Comparison of ENCODE assay signal across 14 cellular contexts in genomic region chr16:3161235-3162018, GRCh38. TPM values are rescaled to one million over a fixed set of nuclear protein-coding genes. Genes with fewer than 3 reads are reported as not detected.
DNase-seq lines count a peak whose midpoint lies in the region; ATAC-seq and TF ChIP-seq lines count a peak whose summit lies in the region.
"Had no signal": no experiment of that assay in that cellular context is flagged by ENCODE, and none has a peak within 500 bp of the region (broad histone marks: within the 10 kb centered on the region; RNA-seq: fewer than 3 reads in every experiment).

No MANE protein-coding gene starts in this region.

- H3K27ac ChIP-seq in esophagus muscularis mucosa (replicated peaks in 1 of 4), result no peak overlapping the region

- no peak for TF ChIP-seq CTCF in brain (conservative IDR thresholded peaks at IDR 0.05)
- TF ChIP-seq CTCF in esophagus muscularis mucosa (IDR thresholded peaks at IDR 0.05), result no peak
- no peak for TF ChIP-seq CTCF in nephron progenitor cell (IDR thresholded peaks at IDR 0.05)

- no peak overlapping the region for H3K27ac Mint-ChIP-seq in stimulated activated naive CD8-positive, alpha-beta T cell treated with anti-CD3 and anti-CD28 coated beads, Interleukin-15, Interleukin-2, amounts not matched to agents 100 ng/mL and 50 ng/mL, for 24 hours
- H3K27ac Mint-ChIP-seq in brain (no peak overlapping the region), nephron progenitor cell (no peak overlapping the region)

- H3K4me1 ChIP-seq in esophagus muscularis mucosa, result peaks cover 23 to 43% (median 37%) of the 10 kb centered on the region in 4 donors

- ATAC-seq in stimulated activated naive CD8-positive, alpha-beta T cell treated with anti-CD3 and anti-CD28 coated beads, Interleukin-15, Interleukin-2, amounts not matched to agents 100 U/mL and 50 U/mL, for 24 hours, result no peak

- peaks cover 11% of the 10 kb centered on the region for H3K27me3 Mint-ChIP-seq in stimulated activated naive CD8-positive, alpha-beta T cell treated with anti-CD3 and anti-CD28 coated beads, Interleukin-15, Interleukin-2, amounts not matched to agents 100 ng/mL and 50 ng/mL, for 24 hours
- H3K27me3 Mint-ChIP-seq in brain, result peaks cover 79% of the 10 kb centered on the region
- peaks cover 42% of the 10 kb centered on the region for H3K27me3 Mint-ChIP-seq in nephron progenitor cell (ENCODE audit: low read depth, poor library complexity)
- H3K27me3 Mint-ChIP-seq: central memory CD8-positive, alpha-beta T cell had no signal

- peak overlapping the region; percentile 37 for H3K4me3 Mint-ChIP-seq in stimulated activated naive CD8-positive, alpha-beta T cell treated with anti-CD3 and anti-CD28 coated beads, Interleukin-15, Interleukin-2, amounts not matched to agents 100 ng/mL and 50 ng/mL, for 24 hours
- peak overlapping the region in 4 of 5 experiments; percentile 24 to 66 (median 50) for H3K4me3 Mint-ChIP-seq in brain
- no peak overlapping the region for H3K4me3 Mint-ChIP-seq in nephron progenitor cell
- H3K4me3 Mint-ChIP-seq: central memory CD8-positive, alpha-beta T cell had no signal

- intact Hi-C loops in esophagus muscularis mucosa (cut with DNase I), result no loop called here

- H3K36me3 ChIP-seq in esophagus muscularis mucosa, result no peaks in the 10 kb centered on the region

- H3K27me3 ChIP-seq in esophagus muscularis mucosa, result peaks cover 0 to 44% (median 6%) of the 10 kb centered on the region in 4 donors

- H3K9me3 ChIP-seq in esophagus muscularis mucosa, result no peaks in the 10 kb centered on the region

- H3K9me3 Mint-ChIP-seq in stimulated activated naive CD8-positive, alpha-beta T cell treated with anti-CD3 and anti-CD28 coated beads, Interleukin-15, Interleukin-2, amounts not matched to agents 100 ng/mL and 50 ng/mL, for 24 hours, result no peaks in the 10 kb centered on the region
- H3K9me3 Mint-ChIP-seq in brain (peaks cover 0 to 11% (median 6%) of the 10 kb centered on the region in 5 experiments), nephron progenitor cell (peaks cover 10% of the 10 kb centered on the region)
- H3K9me3 Mint-ChIP-seq: central memory CD8-positive, alpha-beta T cell had no signal

- no peak overlapping the region for H3K4me3 ChIP-seq in esophagus muscularis mucosa

- TF ChIP-seq POLR2A in esophagus muscularis mucosa (IDR thresholded peaks at IDR 0.05; ENCODE audit: low read depth), result no peak

- WGBS in esophagus muscularis mucosa, result 85% methylated on average over 33 of the region's 36 CpGs

- no peak for DNase-seq in stimulated activated naive CD8-positive, alpha-beta T cell treated with anti-CD3 and anti-CD28 coated beads, Interleukin-15, Interleukin-2, amounts not matched to agents 100 U/mL and 50 U/mL, for 24 hours
- DNase-seq in NCI-H2227 treated with DMSO at 0.1 percent for 48 hours (lab: John Stamatoyannopoulos, UW), result peak; percentile 58
- DNase-seq in NCI-H1092 treated with DMSO at 0.1 percent for 48 hours (lab: John Stamatoyannopoulos, UW), result no peak
- no peak for DNase-seq in esophagus muscularis mucosa (ENCODE audit: extremely low spot score)
- DNase-seq in nephron progenitor cell, result no peak
- no peak for DNase-seq in NCI-H1436 (lab: John Stamatoyannopoulos, UW)
- DNase-seq: mesenchymal stem cell; NCI-H187 treated with DMSO at 0.1 percent for 48 hours; stimulated activated CD4-positive, alpha-beta T cell treated with anti-CD3 and anti-CD28 coated beads, Interleukin-2, amount 100 ng/mL, for 48 hours had no signal

- TF ChIP-seq EP300 in esophagus muscularis mucosa (IDR thresholded peaks at IDR 0.05), result no peak

- H3K4me1 Mint-ChIP-seq in stimulated activated naive CD8-positive, alpha-beta T cell treated with anti-CD3 and anti-CD28 coated beads, Interleukin-15, Interleukin-2, amounts not matched to agents 100 ng/mL and 50 ng/mL, for 24 hours (ENCODE audit: low read depth), result peaks cover 44% of the 10 kb centered on the region
- H3K4me1 Mint-ChIP-seq in brain, result peaks cover 30% of the 10 kb centered on the region
- H3K4me1 Mint-ChIP-seq in nephron progenitor cell, result peaks cover 31% of the 10 kb centered on the region

- H3K36me3 Mint-ChIP-seq in stimulated activated naive CD8-positive, alpha-beta T cell treated with anti-CD3 and anti-CD28 coated beads, Interleukin-15, Interleukin-2, amounts not matched to agents 100 ng/mL and 50 ng/mL, for 24 hours (ENCODE audit: low read depth), result no peaks in the 10 kb centered on the region
- H3K36me3 Mint-ChIP-seq in brain (no peaks in the 10 kb centered on the region), nephron progenitor cell (ENCODE audit: low read depth) (no peaks in the 10 kb centered on the region)

RNA-seq across cellular contexts. Expression of gene OR1F1, which starts 26.6 kb away (rescaled TPM):
- not detected for polyA plus RNA-seq in brain (ENCODE audit: insufficient read depth, low read depth, low replicate concordance)
- not detected for total RNA-seq in esophagus muscularis mucosa
- total RNA-seq: posterior vena cava had no signal
- polyA plus RNA-seq: esophagus had no signal

RNA-seq across cellular contexts. Expression of gene ZNF213, which starts 26.6 kb away (rescaled TPM):
- polyA plus RNA-seq in brain (ENCODE audit: insufficient read depth, low read depth, low replicate concordance), result 30.4 TPM
- total RNA-seq in esophagus muscularis mucosa, result 10 to 100 TPM in 3 of 4 donors, 1 to 10 TPM in 1; 8.4 to 18.3 (median 13.5) TPM

RNA-seq across cellular contexts. Expression of gene ZNF205, which starts 49.0 kb away (rescaled TPM):
- 25.2 TPM for polyA plus RNA-seq in brain (ENCODE audit: insufficient read depth, low read depth, low replicate concordance)
- total RNA-seq in esophagus muscularis mucosa, result 10 to 100 TPM; 10.6 to 25.0 (median 17.1) TPM
